ENCODE assay signal across 27 cellular contexts in the genomic region with DNA sequence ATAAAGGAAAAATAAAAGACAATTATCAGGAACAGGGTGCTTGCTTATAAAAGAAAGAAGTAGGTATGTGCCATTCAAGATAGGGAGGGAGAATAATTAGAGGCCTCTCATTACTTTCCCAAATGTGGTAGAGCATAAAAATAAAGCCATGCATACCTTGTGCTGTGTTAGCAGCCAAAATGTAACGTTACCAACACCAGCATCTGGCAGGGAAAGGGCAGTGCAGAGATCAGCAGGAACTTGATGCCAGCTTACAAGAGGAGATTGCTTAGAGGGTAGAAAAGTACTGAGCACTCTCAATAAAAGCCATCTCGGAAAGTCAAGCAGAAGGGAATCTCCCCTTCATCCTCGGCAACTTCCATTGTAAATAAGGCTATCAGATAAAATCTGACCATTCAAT.
"Had no signal": no experiment of that assay in that cellular context is flagged by ENCODE, and none has a peak within 500 bp of the region (broad histone marks: within the 10 kb centered on the region; RNA-seq: fewer than 3 reads in every experiment).

No MANE protein-coding gene starts in this region.

- H3K9me3 ChIP-seq: gastroesophageal sphincter, ovary, suprapubic skin, transverse colon, vagina had no signal

- H3K4me1 Mint-ChIP-seq: immature natural killer cell; memory B cell; natural killer cell; stimulated activated naive CD8-positive, alpha-beta T cell treated with anti-CD3 and anti-CD28 coated beads, Interleukin-15, amount 100 ng/mL, for 72 hours had no signal

- H3K4me3 Mint-ChIP-seq: effector memory CD8-positive, alpha-beta T cell; immature natural killer cell; memory B cell; natural killer cell; stimulated activated naive CD8-positive, alpha-beta T cell treated with anti-CD3 and anti-CD28 coated beads, Interleukin-15, amount 100 ng/mL, for 72 hours had no signal

- ATAC-seq: effector memory CD8-positive, alpha-beta T cell; gastroesophageal sphincter; left colon; natural killer cell; sciatic nerve; stimulated activated naive CD8-positive, alpha-beta T cell treated with anti-CD3 and anti-CD28 coated beads, Interleukin-15, amount 100 ng/mL, for 72 hours had no signal

- H3K36me3 Mint-ChIP-seq: natural killer cell had no signal

- H3K27ac Mint-ChIP-seq: effector memory CD8-positive, alpha-beta T cell; immature natural killer cell; memory B cell; natural killer cell had no signal

- H3K4me1 ChIP-seq: gastroesophageal sphincter, suprapubic skin, vagina had no signal

- H3K27ac ChIP-seq: gastroesophageal sphincter, ovary, suprapubic skin, transverse colon, vagina had no signal

- H3K27me3 Mint-ChIP-seq: effector memory CD8-positive, alpha-beta T cell; memory B cell; stimulated activated naive CD8-positive, alpha-beta T cell treated with anti-CD3 and anti-CD28 coated beads, Interleukin-15, amount 100 ng/mL, for 72 hours had no signal

- H3K36me3 ChIP-seq: gastroesophageal sphincter, ovary, suprapubic skin, transverse colon, vagina had no signal

- H3K4me3 ChIP-seq: gastroesophageal sphincter, lung, ovary, smooth muscle cell, suprapubic skin, transverse colon, vagina had no signal

- H3K27me3 ChIP-seq: gastroesophageal sphincter, ovary, suprapubic skin, transverse colon, vagina had no signal

- DNase-seq: cortex of kidney; effector memory CD8-positive, alpha-beta T cell; foreskin fibroblast; hypothalamus; immature natural killer cell; islet precursor cell; kidney glomerular epithelial cell; left colon; natural killer cell; occipital lobe; ovary; posterior cingulate gyrus; retina; stimulated activated CD4-positive, alpha-beta T cell treated with anti-CD3 and anti-CD28 coated beads, Interleukin-12 subunit alpha, Interleukin-12 subunit beta, amount 100 ng/mL, for 4 hours; stimulated activated CD4-positive, alpha-beta T cell treated with anti-CD3 and anti-CD28 coated beads, Interleukin-1b, Interleukin-23, amount 100 ng/mL, for 48 hours; stimulated activated CD4-positive, alpha-beta T cell treated with anti-CD3 and anti-CD28 coated beads, Interleukin-4, amount 100 ng/mL, for 1 hour; stimulated activated CD8-positive, alpha-beta memory T cell treated with anti-CD3 and anti-CD28 coated beads, Interleukin-4, amount 100 ng/mL, for 48 hours; stimulated activated naive CD4-positive, alpha-beta T cell; stimulated activated naive CD8-positive, alpha-beta T cell treated with anti-CD3 and anti-CD28 coated beads, Interleukin-15, amount 100 ng/mL, for 72 hours; transverse colon had no signal

- H3K4me2 ChIP-seq: smooth muscle cell had no signal

- H3K9me3 Mint-ChIP-seq: effector memory CD8-positive, alpha-beta T cell; memory B cell had no signal
